In the genomic region with DNA sequence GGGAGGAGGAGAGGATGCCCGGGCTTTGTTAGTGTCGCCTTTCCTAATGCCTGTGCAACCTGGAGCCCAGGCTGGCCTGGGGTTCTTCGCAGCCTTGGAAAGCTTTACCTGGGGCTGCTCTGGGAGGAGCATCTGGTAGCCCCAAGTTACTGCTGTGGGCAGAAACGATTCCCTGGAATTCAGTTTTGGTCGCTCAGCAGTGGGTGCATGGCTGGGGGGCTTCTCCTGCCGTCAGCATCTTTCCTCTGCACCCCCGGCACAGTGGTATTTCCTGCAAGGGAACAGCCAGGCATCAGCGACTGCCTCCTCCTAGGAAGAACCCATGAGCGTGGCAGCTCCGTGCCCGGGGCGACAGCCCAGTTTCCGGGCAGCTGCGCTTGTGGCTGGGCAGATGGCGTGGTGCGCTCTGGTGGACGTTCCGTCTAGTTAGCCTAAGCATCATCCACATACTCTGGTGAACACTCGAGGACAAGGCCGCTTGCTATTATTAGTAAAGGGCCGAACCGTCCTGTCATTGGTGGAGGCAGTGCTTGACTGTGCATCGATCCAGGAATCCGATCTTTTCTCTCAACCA, we compare ENCODE assay signal across 8 cellular contexts.
DNase-seq lines count a peak whose midpoint lies in the region; ATAC-seq, FAIRE-seq and TF ChIP-seq lines count a peak whose summit lies in the region.

No MANE protein-coding gene starts in this region.

- no peak overlapping the region for H3K27ac Mint-ChIP-seq in MCF 10A (ENCODE audit: low read depth, unreplicated experiment)
- H3K27ac Mint-ChIP-seq in mesothelial cell of epicardium, result no peak overlapping the region

- no peaks in the 10 kb centered on the region for H3K36me3 ChIP-seq in breast epithelium

- POLR2A ChIA-PET in MCF 10A (lab: Yijun Ruan, JAX), result no interaction called here

- intact Hi-C loops in breast epithelium (cut with DNase I; ENCODE audit: low total_unique reads), result no loop called here
- intact Hi-C loops in MCF 10A (cut with micrococcal nuclease), result no loop called here

- H3K9me3 Mint-ChIP-seq in MCF 10A (ENCODE audit: unreplicated experiment), result no peaks in the 10 kb centered on the region
- H3K9me3 Mint-ChIP-seq in mesothelial cell of epicardium, result no peaks in the 10 kb centered on the region

- peak overlapping the region; percentile 27 to 77 (median 56) for H3K4me3 ChIP-seq in breast epithelium
- peak overlapping the region; percentile 66 for H3K4me3 ChIP-seq in coronary artery

- peak; percentile 35 for FAIRE-seq in urothelium cell line (lab: Jason Lieb, UNC)

- CTCF ChIA-PET in MCF 10A (lab: Yijun Ruan, JAX), result interaction anchor here (0.5 to 0.6 kb wide), 3 partner anchors 9 to 760 kb away, joined by 3 to 5 read pairs (median 4); no protein-coding TSS in a partner anchor

- peaks cover 0 to 5% of the 10 kb centered on the region in 2 donors for H3K4me1 ChIP-seq in breast epithelium

- H3K4me1 Mint-ChIP-seq in MCF 10A (ENCODE audit: insufficient read depth, unreplicated experiment) (peaks cover 6% of the 10 kb centered on the region), mesothelial cell of epicardium (peaks cover 13% of the 10 kb centered on the region)

- no peaks in the 10 kb centered on the region for H3K9me3 ChIP-seq in breast epithelium

- H3K36me3 Mint-ChIP-seq in MCF 10A (ENCODE audit: insufficient read depth, unreplicated experiment) (peaks cover 87% of the 10 kb centered on the region), mesothelial cell of epicardium (no peaks in the 10 kb centered on the region)

- H3K27me3 Mint-ChIP-seq in MCF 10A (ENCODE audit: insufficient read depth, unreplicated experiment) (no peaks in the 10 kb centered on the region), mesothelial cell of epicardium (ENCODE audit: low read depth) (peaks cover 33% of the 10 kb centered on the region)

- H3K27ac ChIP-seq in breast epithelium (no peak overlapping the region), coronary artery (no peak overlapping the region)

- DNase-seq in breast epithelium (ENCODE audit: low spot score in 2 of 2), result no peak
- no peak for DNase-seq in MCF 10A (ENCODE audit: unreplicated experiment)
- DNase-seq in coronary artery (ENCODE audit: low spot score), result no peak
- no peak for DNase-seq in mesothelial cell of epicardium (ENCODE audit: low spot score in 2 of 2, unreplicated experiment in 2 of 2)
- DNase-seq in urothelium cell line (ENCODE audit: low spot score), result no peak
- no peak for DNase-seq in AML-193 (lab: John Stamatoyannopoulos, UW)
- DNase-seq in SKM-1 (lab: John Stamatoyannopoulos, UW; ENCODE audit: unreplicated experiment), result no peak

- H3K4me3 Mint-ChIP-seq in MCF 10A (ENCODE audit: unreplicated experiment) (no peak overlapping the region), mesothelial cell of epicardium (peak overlapping the region; percentile 77)

- ATAC-seq in GM19351 (IDR thresholded peaks at IDR 0.05; ENCODE audit: unreplicated experiment), result no peak

- no peak for TF ChIP-seq CTCF in breast epithelium (IDR thresholded peaks at IDR 0.05)
- no peak for TF ChIP-seq CTCF in MCF 10A (IDR thresholded peaks at IDR 0.05; ENCODE audit: unreplicated experiment)
- no peak for TF ChIP-seq CTCF in coronary artery (IDR thresholded peaks at IDR 0.05)
- no peak for TF ChIP-seq CTCF in mesothelial cell of epicardium (IDR thresholded peaks at IDR 0.05; ENCODE audit: unreplicated experiment)

- no TSS peak for BruUV-seq in MCF 10A (replicated peaks; lab: Mats Ljungman, UMichigan)

- TF ChIP-seq POLR2A in breast epithelium (IDR thresholded peaks at IDR 0.05), result no peak

- peaks cover 0 to 3% of the 10 kb centered on the region in 2 donors for H3K27me3 ChIP-seq in breast epithelium
